ENCODE assay signal across 15 cellular contexts in genomic region chr6:14883921-14884320, GRCh38.
DNase-seq lines count a peak whose midpoint lies in the region; ATAC-seq lines count a peak whose summit lies in the region.
"Had no signal": no experiment of that assay in that cellular context is flagged by ENCODE, and none has a peak within 500 bp of the region (broad histone marks: within the 10 kb centered on the region; RNA-seq: fewer than 3 reads in every experiment).

No MANE protein-coding gene starts in this region.

- no peaks in the 10 kb centered on the region for H4K20me1 ChIP-seq in BLaER1

- peak overlapping the region; percentile 80 for H3K27ac ChIP-seq in BLaER1
- H3K27ac ChIP-seq: left lung had no signal

- peaks cover 38% of the 10 kb centered on the region for H3K4me1 ChIP-seq in BLaER1

- H3K4me3 ChIP-seq in BLaER1, result 0 out of 2 replicates have a peak overlapping the region, but pooled peaks have one; percentile 5
- H3K4me3 ChIP-seq: left lung had no signal

- no peak for ATAC-seq in HG03520 (IDR thresholded peaks at IDR 0.05; ENCODE audit: unreplicated experiment)
- ATAC-seq: left lung, T-helper 17 cell had no signal

- no peaks in the 10 kb centered on the region for H3K27me3 ChIP-seq in BLaER1
- H3K27me3 ChIP-seq: left lung had no signal

- DNase-seq in HCEC 1CT (peak; percentile 71), SK-N-DZ (ENCODE audit: low spot score) (peak; percentile 87), left kidney (ENCODE audit: low read depth, low spot score) (peak; percentile 93), DMS153 treated with DMSO at 0.1 percent for 48 hours (lab: John Stamatoyannopoulos, UW; ENCODE audit: unreplicated experiment) (no peak), COLO668 (lab: John Stamatoyannopoulos, UW; ENCODE audit: unreplicated experiment) (no peak)
- DNase-seq in activated CD4-positive, CD25-positive, alpha-beta regulatory T cell treated with anti-CD3 and anti-CD28 coated beads, Interleukin-2, amount 50 U/mL, for 72 hours, result no peak
- DNase-seq: activated CD4-positive, alpha-beta memory T cell treated with anti-CD3 and anti-CD28 coated beads for 36 hours; activated naive CD4-positive, alpha-beta T cell; Calu3; left lung; NCI-H1092 treated with DMSO at 0.1 percent for 48 hours; stimulated activated CD4-positive, alpha-beta T cell treated with anti-CD3 and anti-CD28 coated beads, Interleukin-1b, Interleukin-23, amount 100 ng/mL, for 48 hours; T-helper 17 cell had no signal

- H3K36me3 ChIP-seq in BLaER1, result no peaks in the 10 kb centered on the region
- H3K36me3 ChIP-seq: left lung had no signal

- peaks cover 3% of the 10 kb centered on the region; the same call in 1 of the 2 replicates for H3K9me3 ChIP-seq in BLaER1
- H3K9me3 ChIP-seq: left lung had no signal

- no peak overlapping the region for H3K9ac ChIP-seq in BLaER1

- peak overlapping the region; percentile 85 for H3K4me2 ChIP-seq in BLaER1

Comparison
In these comparisons a context has a peak if more than half of its experiments do, and no peak if none do; other contexts are left out.
1. DNase-seq: peak in HCEC 1CT (single experiment), SK-N-DZ (single experiment) and left kidney (single experiment); none in activated CD4-positive, CD25-positive, alpha-beta regulatory T cell treated with anti-CD3 and anti-CD28 coated beads, Interleukin-2, amount 50 U/mL, for 72 hours (single experiment), DMS153 treated with DMSO at 0.1 percent for 48 hours (single experiment) and COLO668 (single experiment).